ENCODE assay signal across 12 cellular contexts in the genomic region with DNA sequence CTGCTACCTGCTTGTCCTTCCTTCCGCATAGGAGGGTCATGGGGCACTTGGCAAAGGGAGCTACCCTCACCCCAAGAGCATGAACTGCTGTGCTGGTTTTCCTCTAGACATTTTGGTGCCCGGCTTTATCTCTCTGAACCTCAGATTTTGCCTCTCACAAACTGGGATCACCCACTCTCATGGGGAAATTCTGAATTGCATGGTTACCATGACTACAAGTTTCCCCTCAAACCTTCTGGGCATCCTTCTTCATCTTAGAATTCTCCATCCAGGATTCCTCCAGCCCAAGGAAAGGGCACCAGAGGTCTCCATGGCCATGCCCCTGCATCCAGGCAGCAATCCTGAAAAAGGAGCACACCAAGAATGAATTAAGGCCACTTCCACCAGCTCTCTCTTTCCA.
A peak's percentile ranks its signal among the peaks of the same experiment; 100 is the strongest.
DNase-seq lines count a peak whose midpoint lies in the region; TF ChIP-seq lines count a peak whose summit lies in the region.
"Had no signal": no experiment of that assay in that cellular context is flagged by ENCODE, and none has a peak within 500 bp of the region (broad histone marks: within the 10 kb centered on the region; RNA-seq: fewer than 3 reads in every experiment).

No MANE protein-coding gene starts in this region.

- no peaks in the 10 kb centered on the region for H3K4me1 Mint-ChIP-seq in activated T-helper 1 cell treated with anti-CD3 and anti-CD28 coated beads, Interleukin-12 subunit alpha, Interleukin-12 subunit beta, Interleukin-2, Interleukin-4 antibody, amounts not matched to agents 30 ng/mL and 10 ng/mL and 1 ng/mL, durations not matched to agents 14 hours and 24 hours and 36 hours (ENCODE audit: low read depth)
- H3K4me1 Mint-ChIP-seq: CD8-positive, alpha-beta memory T cell had no signal

- H3K36me3 ChIP-seq in WERI-Rb-1 = no peaks in the 10 kb centered on the region
- peaks cover 0 to 9% (median 0%) of the 10 kb centered on the region in 4 donors for H3K36me3 ChIP-seq in stomach
- H3K36me3 ChIP-seq: BE2C had no signal

- H3K27ac ChIP-seq in WERI-Rb-1 (peak overlapping the region; percentile 85), dorsolateral prefrontal cortex (peak overlapping the region in 46 of 59 donors; percentile 8 to 93 (median 84)), stomach (peak overlapping the region in 4 of 5 donors; percentile 71 to 85 (median 81))
- H3K27ac ChIP-seq: A549, GM23248 had no signal

- no peak for TF ChIP-seq EP300 in stomach (IDR thresholded peaks at IDR 0.05)

- no peak overlapping the region for H3K4me3 ChIP-seq in WERI-Rb-1 (ENCODE audit: low read depth, low read length)
- no peak overlapping the region for H3K4me3 ChIP-seq in dorsolateral prefrontal cortex
- no peak overlapping the region for H3K4me3 ChIP-seq in stomach
- H3K4me3 ChIP-seq: A549, GM23248 had no signal

- H3K27me3 ChIP-seq in WERI-Rb-1 (ENCODE audit: insufficient read depth, low read depth, severe bottlenecking) = no peaks in the 10 kb centered on the region
- H3K27me3 ChIP-seq in dorsolateral prefrontal cortex = no peaks in the 10 kb centered on the region
- peaks cover 0 to 4% (median 0%) of the 10 kb centered on the region in 3 donors for H3K27me3 ChIP-seq in stomach
- H3K27me3 ChIP-seq: BE2C had no signal

- H3K9me3 Mint-ChIP-seq in activated T-helper 1 cell treated with anti-CD3 and anti-CD28 coated beads, Interleukin-12 subunit alpha, Interleukin-12 subunit beta, Interleukin-2, Interleukin-4 antibody, amounts not matched to agents 30 ng/mL and 10 ng/mL and 1 ng/mL, durations not matched to agents 14 hours and 24 hours and 36 hours = peaks cover 4% of the 10 kb centered on the region
- H3K9me3 Mint-ChIP-seq: CD8-positive, alpha-beta memory T cell had no signal

- no peaks in the 10 kb centered on the region for H3K36me3 Mint-ChIP-seq in activated T-helper 1 cell treated with anti-CD3 and anti-CD28 coated beads, Interleukin-12 subunit alpha, Interleukin-12 subunit beta, Interleukin-2, Interleukin-4 antibody, amounts not matched to agents 30 ng/mL and 10 ng/mL and 1 ng/mL, durations not matched to agents 14 hours and 24 hours and 36 hours (ENCODE audit: low read depth)
- H3K36me3 Mint-ChIP-seq: CD8-positive, alpha-beta memory T cell had no signal

- H3K4me1 ChIP-seq in stomach = peaks cover 34 to 61% (median 40%) of the 10 kb centered on the region in 4 donors
- H3K4me1 ChIP-seq: A549 had no signal

- TF ChIP-seq CTCF in WERI-Rb-1 (IDR thresholded peaks at IDR 0.05; ENCODE audit: low read depth, low read length) (no peak), dorsolateral prefrontal cortex (IDR thresholded peaks at IDR 0.05 in 54 of 56, conservative IDR thresholded peaks at IDR 0.05 in 2 of 56; ENCODE audit: low read depth in 1 of 56, partially characterized antibody in 56 of 56) (no peak), stomach (IDR thresholded peaks at IDR 0.05) (no peak)

- no peak for TF ChIP-seq POLR2A in stomach (IDR thresholded peaks at IDR 0.05)

- DNase-seq in WERI-Rb-1 (no peak), dorsolateral prefrontal cortex (no peak), stomach (no peak), midbrain (lab: John Stamatoyannopoulos, UW) (no peak)
- no peak for DNase-seq in stimulated activated CD4-positive, alpha-beta T cell treated with anti-CD3 and anti-CD28 coated beads, Interleukin-12 subunit alpha, Interleukin-12 subunit beta, amount 100 ng/mL, for 4 hours
- DNase-seq in activated T-helper 1 cell treated with anti-CD3 and anti-CD28 coated beads, Interleukin-12 subunit alpha, Interleukin-12 subunit beta, Interleukin-2, Interleukin-4 antibody, amounts not matched to agents 30 ng/mL and 10 ng/mL and 1 ng/mL, durations not matched to agents 14 hours and 24 hours and 36 hours (ENCODE audit: low spot score) = no peak
- DNase-seq: BE2C; CD8-positive, alpha-beta memory T cell; DMS53; GF-D8; GM23248 had no signal

- no peak overlapping the region for H3K27ac Mint-ChIP-seq in activated T-helper 1 cell treated with anti-CD3 and anti-CD28 coated beads, Interleukin-12 subunit alpha, Interleukin-12 subunit beta, Interleukin-2, Interleukin-4 antibody, amounts not matched to agents 30 ng/mL and 10 ng/mL and 1 ng/mL, durations not matched to agents 14 hours and 24 hours and 36 hours
- H3K27ac Mint-ChIP-seq: CD8-positive, alpha-beta memory T cell had no signal

- H3K9me3 ChIP-seq in WERI-Rb-1 (ENCODE audit: severe bottlenecking) (no peaks in the 10 kb centered on the region), stomach (no peaks in the 10 kb centered on the region)
- H3K9me3 ChIP-seq: A549, BE2C had no signal

- 29 to 89% (median 41%) methylated on average over 1 to 2 of the region's 2 CpGs for WGBS in stomach, 5 donors

- H3K27me3 Mint-ChIP-seq in activated T-helper 1 cell treated with anti-CD3 and anti-CD28 coated beads, Interleukin-12 subunit alpha, Interleukin-12 subunit beta, Interleukin-2, Interleukin-4 antibody, amounts not matched to agents 30 ng/mL and 10 ng/mL and 1 ng/mL, durations not matched to agents 14 hours and 24 hours and 36 hours (ENCODE audit: insufficient read depth) = peaks cover 7% of the 10 kb centered on the region

- H3K4me3 Mint-ChIP-seq in activated T-helper 1 cell treated with anti-CD3 and anti-CD28 coated beads, Interleukin-12 subunit alpha, Interleukin-12 subunit beta, Interleukin-2, Interleukin-4 antibody, amounts not matched to agents 30 ng/mL and 10 ng/mL and 1 ng/mL, durations not matched to agents 14 hours and 24 hours and 36 hours = no peak overlapping the region

- intact Hi-C loops in dorsolateral prefrontal cortex (cut with DNase I) = no loop called here
- intact Hi-C loops in stomach (cut with DNase I; ENCODE audit: low total_unique reads) = no loop called here
- intact Hi-C loops in activated T-helper 1 cell treated with anti-CD3 and anti-CD28 coated beads, Interleukin-12 subunit alpha, Interleukin-12 subunit beta, Interleukin-2, Interleukin-4 antibody, amounts not matched to agents 30 ng/mL and 10 ng/mL and 1 ng/mL, durations not matched to agents 14 hours and 24 hours and 36 hours (cut with micrococcal nuclease) = no loop called here
